In genomic region chr20:41183391-41183790, GRCh38 we compare ENCODE assay signal across 17 cellular contexts. TPM values are rescaled to one million over a fixed set of nuclear protein-coding genes. Genes with fewer than 3 reads are reported as not detected.
DNase-seq lines count a peak whose midpoint lies in the region; ATAC-seq and TF ChIP-seq lines count a peak whose summit lies in the region.
"Had no signal": no experiment of that assay in that cellular context is flagged by ENCODE, and none has a peak within 500 bp of the region (broad histone marks: within the 10 kb centered on the region; RNA-seq: fewer than 3 reads in every experiment).

No MANE protein-coding gene starts in this region.

- no peak overlapping the region for H3K27ac ChIP-seq in coronary artery
- H3K27ac ChIP-seq: cardiac muscle cell, parathyroid adenoma had no signal

- no peak for TF ChIP-seq CTCF in coronary artery (IDR thresholded peaks at IDR 0.05)

- DNase-seq in Right ventricle myocardium superior (peak; percentile 34), left cardiac atrium (no peak), coronary artery (ENCODE audit: low spot score) (peak; percentile 58), mucosa of gallbladder (ENCODE audit: low spot score) (peak; percentile 7), ureter (ENCODE audit: low spot score) (peak; percentile 25), T-helper 9 cell (no peak), foreskin melanocyte (no peak)
- DNase-seq: Karpas-422, NCI-H1436 treated with DMSO at 0.1 percent for 48 hours, NCI-H446, NCI-H774 had no signal

- no peak overlapping the region for H3K4me3 ChIP-seq in coronary artery
- H3K4me3 ChIP-seq: cardiac muscle cell had no signal

- no peak for ATAC-seq in Right ventricle myocardium superior (ENCODE audit: poor library complexity)
- ATAC-seq in left cardiac atrium = no peak
- ATAC-seq: activated CD4-positive, CD25-positive, alpha-beta regulatory T cell treated with anti-CD3 and anti-CD28 coated beads, Interleukin-2, amount 50 U/mL, for 24 hours; HepG2; right cardiac atrium; T-cell had no signal

- intact Hi-C loops in Right ventricle myocardium superior (cut with DNase I) (no loop called here), left cardiac atrium (cut with DNase I) (no loop called here)

RNA-seq across cellular contexts. Expression of gene PLCG1, which starts 46.0 kb away (rescaled TPM):
- total RNA-seq in Right ventricle myocardium superior (45.0 TPM), left cardiac atrium (10 to 100 TPM; 40.0 to 64.8 TPM), mucosa of gallbladder (138 TPM), ureter (96.3 TPM)

Comparison
In these comparisons a context has a peak if more than half of its experiments do, and no peak if none do; other contexts are left out.
1. DNase-seq: peak in Right ventricle myocardium superior (single experiment), coronary artery (single experiment), mucosa of gallbladder (single experiment) and ureter (single experiment); none in left cardiac atrium (single experiment), T-helper 9 cell (single experiment) and foreskin melanocyte (single experiment).